ENCODE assay signal across 13 cellular contexts in genomic region chr15:28152538-28152923, GRCh38. TPM values are rescaled to one million over a fixed set of nuclear protein-coding genes. Genes with fewer than 3 reads are reported as not detected.
"Had no signal": no experiment of that assay in that cellular context is flagged by ENCODE, and none has a peak within 500 bp of the region (broad histone marks: within the 10 kb centered on the region; RNA-seq: fewer than 3 reads in every experiment).

No MANE protein-coding gene starts in this region.

RNA-seq across cellular contexts. Expression of gene OCA2, which starts 53.4 kb away (rescaled TPM):
- total RNA-seq: activated CD4-positive, alpha-beta memory T cell treated with anti-CD3 and anti-CD28 coated beads for 36 hours; activated CD4-positive, alpha-beta T cell treated with anti-CD3 and anti-CD28 coated beads for 36 hours; activated CD4-positive, alpha-beta T cell treated with anti-CD3 and anti-CD28 coated beads, Interleukin-2, amount 10 ng/mL, durations not matched to agents 24 days and 14 days; activated CD8-positive, alpha-beta memory T cell treated with anti-CD3 and anti-CD28 coated beads for 36 hours; activated CD8-positive, alpha-beta memory T cell treated with anti-CD3 and anti-CD28 coated beads, Interleukin-2, amount 10 ng/mL, durations not matched to agents 7 days and 5 days; activated CD8-positive, alpha-beta T cell treated with anti-CD3 and anti-CD28 coated beads, Interleukin-2, amount 10 ng/mL, durations not matched to agents 7 days and 5 days; activated naive CD8-positive, alpha-beta T cell treated with anti-CD3 and anti-CD28 coated beads for 36 hours; body of pancreas; dermis microvascular lymphatic vessel endothelial cell; endothelial cell of umbilical vein; fibroblast of lung; fibroblast of villous mesenchyme; glomerular endothelial cell had no signal
